9 cellular contexts compared by ENCODE assay signal in genomic region chrX:12947545-12948235, GRCh38. TPM values are rescaled to one million over a fixed set of nuclear protein-coding genes. Genes with fewer than 3 reads are reported as not detected.
DNase-seq lines count a peak whose midpoint lies in the region; ATAC-seq and TF ChIP-seq lines count a peak whose summit lies in the region.
"Had no signal": no experiment of that assay in that cellular context is flagged by ENCODE, and none has a peak within 500 bp of the region (broad histone marks: within the 10 kb centered on the region; RNA-seq: fewer than 3 reads in every experiment).

No MANE protein-coding gene starts in this region.

- H3K4me1 Mint-ChIP-seq in activated CD4-positive, alpha-beta T cell treated with anti-CD3 and anti-CD28 coated beads for 36 hours, result peaks cover 59% of the 10 kb centered on the region
- H3K4me1 Mint-ChIP-seq in endothelial cell (ENCODE audit: unreplicated experiment), result peaks cover 50% of the 10 kb centered on the region
- peaks cover 44 to 64% of the 10 kb centered on the region in 2 donors for H3K4me1 Mint-ChIP-seq in stimulated activated naive B cell treated with anti-CD40 and anti-IgM and Interleukin-4, amounts not matched to agents 10 μg/mL and 1 μg/mL and 100 μg/mL, for 72 hours

- peaks cover 59% of the 10 kb centered on the region for H3K4me1 ChIP-seq in OCI-LY3 (ENCODE audit: low read length)

- intact Hi-C loops in activated CD4-positive, alpha-beta T cell treated with anti-CD3 and anti-CD28 coated beads for 36 hours (cut with DNase I, micrococcal nuclease), result loop anchor here (1.0 to 5.0 kb wide), 3 partner anchors 310 to 705 kb away; partner anchors contain the start of gene TCEANC (in 1 of the 2)

- no peaks in the 10 kb centered on the region for H3K36me3 ChIP-seq in OCI-LY3 (replicated peaks; ENCODE audit: low read depth, low read length)

- POLR2A ChIA-PET in activated CD4-positive, alpha-beta T cell treated with anti-CD3 and anti-CD28 coated beads for 36 hours (lab: Charles Lee), result interaction anchor here (1.4 kb wide), 1 partner anchor 30 kb away, joined by 14 read pairs; no protein-coding TSS in a partner anchor

- H4K20me1 ChIP-seq in OCI-LY3 (ENCODE audit: insufficient read depth, low read length), result no peaks in the 10 kb centered on the region

- peak overlapping the region; percentile 87 for H3K9ac ChIP-seq in OCI-LY3 (ENCODE audit: low read length)

- no peaks in the 10 kb centered on the region for H3K9me3 Mint-ChIP-seq in activated CD4-positive, alpha-beta T cell treated with anti-CD3 and anti-CD28 coated beads for 36 hours (ENCODE audit: low read depth)
- H3K9me3 Mint-ChIP-seq in endothelial cell (ENCODE audit: unreplicated experiment), result no peaks in the 10 kb centered on the region
- H3K9me3 Mint-ChIP-seq in stimulated activated naive B cell treated with anti-CD40 and anti-IgM and Interleukin-4, amounts not matched to agents 10 μg/mL and 1 μg/mL and 100 μg/mL, for 72 hours, result peaks cover 0 to 2% of the 10 kb centered on the region in 2 donors

- H3K4me2 ChIP-seq in OCI-LY3 (ENCODE audit: low read length), result peak overlapping the region; percentile 87

- H3K9me3 ChIP-seq in OCI-LY3 (ENCODE audit: insufficient read depth, low read length), result no peaks in the 10 kb centered on the region

- no peak for ATAC-seq in activated CD4-positive, alpha-beta T cell treated with anti-CD3 and anti-CD28 coated beads for 36 hours
- ATAC-seq in stimulated activated naive B cell treated with anti-CD40 and anti-IgM and Interleukin-4, amounts not matched to agents 10 μg/mL and 1 μg/mL and 100 μg/mL, for 72 hours (replicated peaks), result peak in 1 of 2 donors; percentile 14

- H3K36me3 Mint-ChIP-seq in activated CD4-positive, alpha-beta T cell treated with anti-CD3 and anti-CD28 coated beads for 36 hours (ENCODE audit: low read depth), result no peaks in the 10 kb centered on the region
- no peaks in the 10 kb centered on the region for H3K36me3 Mint-ChIP-seq in endothelial cell (ENCODE audit: low read depth, unreplicated experiment)
- no peaks in the 10 kb centered on the region for H3K36me3 Mint-ChIP-seq in stimulated activated naive B cell treated with anti-CD40 and anti-IgM and Interleukin-4, amounts not matched to agents 10 μg/mL and 1 μg/mL and 100 μg/mL, for 72 hours

- H3K27me3 Mint-ChIP-seq in activated CD4-positive, alpha-beta T cell treated with anti-CD3 and anti-CD28 coated beads for 36 hours, result no peaks in the 10 kb centered on the region
- H3K27me3 Mint-ChIP-seq in endothelial cell (ENCODE audit: unreplicated experiment), result peaks cover 5% of the 10 kb centered on the region
- peaks cover 0 to 23% of the 10 kb centered on the region in 2 donors for H3K27me3 Mint-ChIP-seq in stimulated activated naive B cell treated with anti-CD40 and anti-IgM and Interleukin-4, amounts not matched to agents 10 μg/mL and 1 μg/mL and 100 μg/mL, for 72 hours

- H3K4me3 ChIP-seq in OCI-LY3 (ENCODE audit: low read length) (peak overlapping the region; percentile 53; the same call in 1 of the 2 replicates), foreskin fibroblast (ENCODE audit: low read depth in 1 of 2, low read length in 2 of 2) (no peak overlapping the region)

- TF ChIP-seq CTCF in OCI-LY3 (IDR thresholded peaks at IDR 0.05; ENCODE audit: low read depth, low read length), result no peak
- no peak for TF ChIP-seq CTCF in endothelial cell (IDR thresholded peaks at IDR 0.05; ENCODE audit: unreplicated experiment)
- TF ChIP-seq CTCF in foreskin fibroblast (IDR thresholded peaks at IDR 0.05; ENCODE audit: low read depth, low read length), result no peak

- no peaks in the 10 kb centered on the region for H3K27me3 ChIP-seq in OCI-LY3 (ENCODE audit: low read depth, low read length)

- H3K27ac Mint-ChIP-seq in activated CD4-positive, alpha-beta T cell treated with anti-CD3 and anti-CD28 coated beads for 36 hours, result peak overlapping the region; percentile 94
- H3K27ac Mint-ChIP-seq in endothelial cell (ENCODE audit: unreplicated experiment), result peak overlapping the region; percentile 92
- H3K27ac Mint-ChIP-seq in stimulated activated naive B cell treated with anti-CD40 and anti-IgM and Interleukin-4, amounts not matched to agents 10 μg/mL and 1 μg/mL and 100 μg/mL, for 72 hours, result peak overlapping the region; percentile 79

- H2AFZ ChIP-seq in OCI-LY3 (ENCODE audit: low read depth, low read length), result peak overlapping the region; percentile 56; the same call in 1 of the 2 replicates

- H3K4me3 Mint-ChIP-seq in activated CD4-positive, alpha-beta T cell treated with anti-CD3 and anti-CD28 coated beads for 36 hours, result no peak overlapping the region
- no peak overlapping the region for H3K4me3 Mint-ChIP-seq in endothelial cell (ENCODE audit: unreplicated experiment)
- peak overlapping the region in 1 of 2 donors; percentile 22 for H3K4me3 Mint-ChIP-seq in stimulated activated naive B cell treated with anti-CD40 and anti-IgM and Interleukin-4, amounts not matched to agents 10 μg/mL and 1 μg/mL and 100 μg/mL, for 72 hours

- H3K79me2 ChIP-seq in OCI-LY3 (ENCODE audit: low read length), result peaks cover 44% of the 10 kb centered on the region

- CTCF ChIA-PET in activated CD4-positive, alpha-beta T cell treated with anti-CD3 and anti-CD28 coated beads for 36 hours (lab: Charles Lee), result interaction anchor here (0.6 to 3.7 kb wide), 13 partner anchors 22 to 543 kb away, joined by 3 to 38 read pairs (median 16); no protein-coding TSS in a partner anchor

- peak; percentile 11 for DNase-seq in activated CD4-positive, alpha-beta T cell treated with anti-CD3 and anti-CD28 coated beads for 36 hours
- DNase-seq in activated CD4-positive, alpha-beta T cell treated with anti-CD3 and anti-CD28 coated beads, Interleukin-2, amount 50 U/mL, for 1 hour, result no peak
- no peak for DNase-seq in endothelial cell (ENCODE audit: low spot score)
- no peak for DNase-seq in stimulated activated naive B cell treated with anti-CD40 and anti-IgM and Interleukin-4, amounts not matched to agents 10 μg/mL and 1 μg/mL and 100 μg/mL, for 72 hours
- no peak for DNase-seq in T1000 (lab: John Stamatoyannopoulos, UW)
- no peak for DNase-seq in GM19240 (ENCODE audit: insufficient read length, low spot score)
- DNase-seq in foreskin fibroblast, result no peak

- peak overlapping the region; percentile 98 for H3K27ac ChIP-seq in OCI-LY3 (ENCODE audit: low read length)

RNA-seq across cellular contexts. Expression of gene TMSB4X, which starts 27.2 kb away (rescaled TPM):
- total RNA-seq in activated CD4-positive, alpha-beta T cell treated with anti-CD3 and anti-CD28 coated beads for 36 hours, result 1,000 to 10,000 TPM; 3,666 to 4,468 TPM
- 3,201 TPM for total RNA-seq in endothelial cell (ENCODE audit: unreplicated experiment)

RNA-seq across cellular contexts. Expression of gene TLR8, which starts 41.3 kb away (rescaled TPM):
- not detected for total RNA-seq in activated CD4-positive, alpha-beta T cell treated with anti-CD3 and anti-CD28 coated beads for 36 hours
- not detected for total RNA-seq in endothelial cell (ENCODE audit: unreplicated experiment)
- total RNA-seq: fibroblast of villous mesenchyme had no signal
